17 cellular contexts compared by ENCODE assay signal in the genomic region with DNA sequence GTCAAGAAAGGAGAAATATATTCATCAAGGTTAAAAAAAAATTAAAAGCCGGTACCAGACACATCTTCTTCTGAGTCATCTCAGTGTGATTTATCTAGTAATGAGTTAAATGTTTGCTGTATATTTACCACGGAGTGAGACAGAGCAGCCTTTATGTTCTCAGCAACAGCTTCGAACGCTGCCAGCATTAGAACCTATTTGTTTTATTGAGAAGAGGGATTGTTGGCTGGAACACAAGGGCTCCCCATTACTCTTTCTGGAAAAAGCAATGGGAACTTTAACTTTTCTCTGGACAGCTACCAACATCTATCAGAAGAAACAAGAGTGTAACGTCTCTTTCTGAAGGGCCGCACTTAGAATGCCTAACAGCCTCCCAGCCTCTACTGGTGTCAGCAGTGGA.
DNase-seq lines count a peak whose midpoint lies in the region; ATAC-seq and TF ChIP-seq lines count a peak whose summit lies in the region.
"Had no signal": no experiment of that assay in that cellular context is flagged by ENCODE, and none has a peak within 500 bp of the region (broad histone marks: within the 10 kb centered on the region; RNA-seq: fewer than 3 reads in every experiment).

No MANE protein-coding gene starts in this region.

- intact Hi-C loops in MCF 10A (cut with micrococcal nuclease) = no loop called here
- intact Hi-C loops in vagina (cut with DNase I) = no loop called here

- H3K36me3 Mint-ChIP-seq in activated naive CD4-positive, alpha-beta T cell treated with anti-CD3 and anti-CD28 coated beads, Interleukin-2, amount 10 ng/mL, durations not matched to agents 7 days and 5 days = peaks cover 42% of the 10 kb centered on the region
- H3K36me3 Mint-ChIP-seq in activated naive CD8-positive, alpha-beta T cell treated with anti-CD3 and anti-CD28 coated beads, Interleukin-2, amount 10 ng/mL, durations not matched to agents 7 days and 5 days = peaks cover 30% of the 10 kb centered on the region
- no peaks in the 10 kb centered on the region for H3K36me3 Mint-ChIP-seq in MCF 10A (ENCODE audit: insufficient read depth, unreplicated experiment)
- H3K36me3 Mint-ChIP-seq: memory B cell had no signal

- POLR2A ChIA-PET in activated naive CD8-positive, alpha-beta T cell treated with anti-CD3 and anti-CD28 coated beads, Interleukin-2, amount 10 ng/mL, durations not matched to agents 7 days and 5 days (lab: Charles Lee) = interaction anchor here (1.0 to 2.8 kb wide), 4 partner anchors 11 to 105 kb away, joined by 3 to 10 read pairs (median 4); a partner anchor contains a TSS
- POLR2A ChIA-PET in MCF 10A (lab: Yijun Ruan, JAX) = no interaction called here

- H3K27me3 Mint-ChIP-seq in activated naive CD4-positive, alpha-beta T cell treated with anti-CD3 and anti-CD28 coated beads, Interleukin-2, amount 10 ng/mL, durations not matched to agents 7 days and 5 days = no peaks in the 10 kb centered on the region
- no peaks in the 10 kb centered on the region for H3K27me3 Mint-ChIP-seq in activated naive CD8-positive, alpha-beta T cell treated with anti-CD3 and anti-CD28 coated beads, Interleukin-2, amount 10 ng/mL, durations not matched to agents 7 days and 5 days
- no peaks in the 10 kb centered on the region for H3K27me3 Mint-ChIP-seq in MCF 10A (ENCODE audit: insufficient read depth, unreplicated experiment)
- H3K27me3 Mint-ChIP-seq: dendritic cell treated with granulocyte-macrophage colony-stimulating factor and Interleukin-4, amounts not matched to agents 40 ng/mL and 50 ng/mL, for 4 days; memory B cell had no signal

- peaks cover 11% of the 10 kb centered on the region for H3K9me3 Mint-ChIP-seq in activated naive CD4-positive, alpha-beta T cell treated with anti-CD3 and anti-CD28 coated beads, Interleukin-2, amount 10 ng/mL, durations not matched to agents 7 days and 5 days
- peaks cover 4% of the 10 kb centered on the region for H3K9me3 Mint-ChIP-seq in activated naive CD8-positive, alpha-beta T cell treated with anti-CD3 and anti-CD28 coated beads, Interleukin-2, amount 10 ng/mL, durations not matched to agents 7 days and 5 days
- no peaks in the 10 kb centered on the region for H3K9me3 Mint-ChIP-seq in MCF 10A (ENCODE audit: unreplicated experiment)
- H3K9me3 Mint-ChIP-seq: dendritic cell treated with granulocyte-macrophage colony-stimulating factor and Interleukin-4, amounts not matched to agents 40 ng/mL and 50 ng/mL, for 4 days; memory B cell; nephron had no signal

- DNase-seq in activated naive CD4-positive, alpha-beta T cell treated with anti-CD3 and anti-CD28 coated beads, Interleukin-2, amount 10 ng/mL, durations not matched to agents 7 days and 5 days = no peak
- DNase-seq in activated naive CD4-positive, alpha-beta T cell (lab: John Stamatoyannopoulos, UW) = no peak
- no peak for DNase-seq in activated naive CD8-positive, alpha-beta T cell treated with anti-CD3 and anti-CD28 coated beads, Interleukin-2, amount 10 ng/mL, durations not matched to agents 7 days and 5 days
- DNase-seq in activated effector memory CD4-positive, alpha-beta T cell treated with Interleukin-2 at 50 U/mL for 16 hours = no peak
- DNase-seq in MCF 10A (ENCODE audit: unreplicated experiment) = no peak
- DNase-seq in vagina (ENCODE audit: extremely low spot score in 2 of 2) = no peak
- DNase-seq: activated CD4-positive, CD25-positive, alpha-beta regulatory T cell treated with anti-CD3 and anti-CD28 coated beads, Interleukin-2, amount 50 U/mL, for 72 hours; body of pancreas; KG1; NCI-H1105; Right ventricle myocardium superior had no signal

- peak overlapping the region; percentile 60 for H3K27ac ChIP-seq in layer of hippocampus (ENCODE audit: low read depth, low read length)
- peak overlapping the region; percentile 7 for H3K27ac ChIP-seq in temporal lobe (ENCODE audit: low read depth, low read length)
- H3K27ac ChIP-seq in vagina = no peak overlapping the region
- H3K27ac ChIP-seq: body of pancreas had no signal

- TF ChIP-seq CTCF in MCF 10A (IDR thresholded peaks at IDR 0.05; ENCODE audit: unreplicated experiment) = no peak
- TF ChIP-seq CTCF in vagina (IDR thresholded peaks at IDR 0.05) = no peak

- H3K27ac Mint-ChIP-seq in activated naive CD4-positive, alpha-beta T cell treated with anti-CD3 and anti-CD28 coated beads, Interleukin-2, amount 10 ng/mL, durations not matched to agents 7 days and 5 days = peak overlapping the region; percentile 16
- H3K27ac Mint-ChIP-seq in activated naive CD8-positive, alpha-beta T cell treated with anti-CD3 and anti-CD28 coated beads, Interleukin-2, amount 10 ng/mL, durations not matched to agents 7 days and 5 days = peak overlapping the region; percentile 28
- H3K27ac Mint-ChIP-seq in MCF 10A (ENCODE audit: low read depth, unreplicated experiment) = no peak overlapping the region
- H3K27ac Mint-ChIP-seq: dendritic cell treated with granulocyte-macrophage colony-stimulating factor and Interleukin-4, amounts not matched to agents 40 ng/mL and 50 ng/mL, for 4 days; memory B cell; nephron had no signal

- no peaks in the 10 kb centered on the region for H3K27me3 ChIP-seq in layer of hippocampus (ENCODE audit: control insufficient read depth, insufficient read depth, low read length)
- H3K27me3 ChIP-seq in vagina = no peaks in the 10 kb centered on the region
- H3K27me3 ChIP-seq: body of pancreas had no signal

- BruUV-seq in MCF 10A (replicated peaks; lab: Mats Ljungman, UMichigan) = no TSS peak

- H3K4me3 Mint-ChIP-seq in activated naive CD4-positive, alpha-beta T cell treated with anti-CD3 and anti-CD28 coated beads, Interleukin-2, amount 10 ng/mL, durations not matched to agents 7 days and 5 days = no peak overlapping the region
- peak overlapping the region; percentile 28 for H3K4me3 Mint-ChIP-seq in activated naive CD8-positive, alpha-beta T cell treated with anti-CD3 and anti-CD28 coated beads, Interleukin-2, amount 10 ng/mL, durations not matched to agents 7 days and 5 days
- no peak overlapping the region for H3K4me3 Mint-ChIP-seq in MCF 10A (ENCODE audit: unreplicated experiment)
- H3K4me3 Mint-ChIP-seq: dendritic cell treated with granulocyte-macrophage colony-stimulating factor and Interleukin-4, amounts not matched to agents 40 ng/mL and 50 ng/mL, for 4 days; memory B cell; nephron had no signal

- H3K36me3 ChIP-seq in vagina = no peaks in the 10 kb centered on the region

- ATAC-seq in activated naive CD8-positive, alpha-beta T cell treated with anti-CD3 and anti-CD28 coated beads, Interleukin-2, amount 10 ng/mL, durations not matched to agents 7 days and 5 days (ENCODE audit: low read depth) = no peak
- ATAC-seq: body of pancreas, esophagus mucosa had no signal

- peaks cover 10% of the 10 kb centered on the region for H3K4me1 Mint-ChIP-seq in activated naive CD4-positive, alpha-beta T cell treated with anti-CD3 and anti-CD28 coated beads, Interleukin-2, amount 10 ng/mL, durations not matched to agents 7 days and 5 days
- peaks cover 29% of the 10 kb centered on the region for H3K4me1 Mint-ChIP-seq in activated naive CD8-positive, alpha-beta T cell treated with anti-CD3 and anti-CD28 coated beads, Interleukin-2, amount 10 ng/mL, durations not matched to agents 7 days and 5 days
- H3K4me1 Mint-ChIP-seq in MCF 10A (ENCODE audit: insufficient read depth, unreplicated experiment) = no peaks in the 10 kb centered on the region

- CTCF ChIA-PET in activated naive CD4-positive, alpha-beta T cell treated with anti-CD3 and anti-CD28 coated beads, Interleukin-2, amount 10 ng/mL, durations not matched to agents 7 days and 5 days (lab: Charles Lee) = interaction anchor here (0.9 to 2.4 kb wide), 4 partner anchors 22 to 130 kb away, joined by 3 to 8 read pairs (median 3); no protein-coding TSS in a partner anchor
- CTCF ChIA-PET in MCF 10A (lab: Yijun Ruan, JAX) = interaction anchor here (0.8 kb wide), 1 partner anchor 74 kb away, joined by 3 read pairs; no protein-coding TSS in a partner anchor

- no peak overlapping the region for H3K4me3 ChIP-seq in vagina
- H3K4me3 ChIP-seq: body of pancreas had no signal

- H3K9me3 ChIP-seq in vagina = no peaks in the 10 kb centered on the region
- H3K9me3 ChIP-seq: body of pancreas had no signal

- no peaks in the 10 kb centered on the region for H3K4me1 ChIP-seq in vagina
- H3K4me1 ChIP-seq: body of pancreas had no signal

- TF ChIP-seq POLR2A in vagina (IDR thresholded peaks at IDR 0.05) = no peak
